In the genomic region with DNA sequence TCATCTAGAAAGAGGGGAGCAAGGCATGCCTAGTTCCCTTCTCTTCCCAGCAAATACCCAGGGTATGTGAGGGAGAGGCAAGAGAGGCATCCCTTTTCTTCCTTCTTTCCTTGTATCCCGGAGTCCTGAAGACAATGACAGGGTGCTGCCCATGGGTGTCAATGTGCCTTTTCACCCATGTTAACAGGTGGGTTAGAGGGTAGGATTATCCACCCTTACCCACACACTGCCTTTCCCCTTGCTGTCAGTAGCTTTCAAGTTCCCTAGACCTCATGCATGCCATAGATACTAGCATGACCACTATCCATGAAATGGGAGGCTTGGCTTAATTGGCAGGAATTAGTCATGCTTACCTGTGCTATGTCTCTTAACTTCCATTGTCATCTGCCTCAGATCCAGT, we compare ENCODE assay signal across 20 cellular contexts. TPM values are rescaled to one million over a fixed set of nuclear protein-coding genes. Genes with fewer than 3 reads are reported as not detected.
DNase-seq lines count a peak whose midpoint lies in the region; ATAC-seq, FAIRE-seq and TF ChIP-seq lines count a peak whose summit lies in the region.
"Had no signal": no experiment of that assay in that cellular context is flagged by ENCODE, and none has a peak within 500 bp of the region (broad histone marks: within the 10 kb centered on the region; RNA-seq: fewer than 3 reads in every experiment).

No MANE protein-coding gene starts in this region.

- BruUV-seq in K562 (replicated peaks; lab: Mats Ljungman, UMichigan) = no TSS peak

- peak overlapping the region; percentile 12 for H3K4me3 Mint-ChIP-seq in CD8-positive, alpha-beta T cell
- peak overlapping the region in 2 of 10 donors; percentile 4 to 71 for H3K4me3 Mint-ChIP-seq in naive thymus-derived CD8-positive, alpha-beta T cell

- no peaks in the 10 kb centered on the region for H3K9me3 ChIP-seq in CD8-positive, alpha-beta T cell (ENCODE audit: low read length)
- no peaks in the 10 kb centered on the region; the same call in 1 of the 2 replicates for H3K9me3 ChIP-seq in K562 (replicated peaks; ENCODE audit: control insufficient read depth, insufficient read depth, low read depth, low read length)
- no peaks in the 10 kb centered on the region for H3K9me3 ChIP-seq in upper lobe of right lung
- H3K9me3 ChIP-seq in Peyer's patch = peaks cover 0 to 4% (median 1%) of the 10 kb centered on the region in 4 donors
- H3K9me3 ChIP-seq: SJCRH30 had no signal

- no peaks in the 10 kb centered on the region for H3K36me3 ChIP-seq in CD8-positive, alpha-beta T cell (ENCODE audit: insufficient read depth, low read length)
- no peaks in the 10 kb centered on the region for H3K36me3 ChIP-seq in K562 (ENCODE audit: control insufficient read depth, insufficient read depth, low read length)
- no peaks in the 10 kb centered on the region for H3K36me3 ChIP-seq in upper lobe of right lung
- no peaks in the 10 kb centered on the region for H3K36me3 ChIP-seq in Peyer's patch
- H3K36me3 ChIP-seq: SJCRH30 had no signal

- FAIRE-seq in GM12891 (lab: Jason Lieb, UNC) (peak; percentile 81), K562 (lab: Jason Lieb, UNC) (no peak)
- FAIRE-seq: H54 had no signal

- no peak for TF ChIP-seq EP300 in K562 (IDR thresholded peaks at IDR 0.05; ENCODE audit: low read length)

- no peak overlapping the region for H3K27ac ChIP-seq in CD8-positive, alpha-beta T cell (ENCODE audit: low read depth, low read length)
- no peak overlapping the region for H3K27ac ChIP-seq in K562 (ENCODE audit: extremely low read depth, low read depth, low read length)
- H3K27ac ChIP-seq in upper lobe of right lung = no peak overlapping the region
- no peak overlapping the region for H3K27ac ChIP-seq in Peyer's patch
- H3K27ac ChIP-seq: PC-9, SJCRH30 had no signal

- ATAC-seq in CD8-positive, alpha-beta T cell = no peak
- ATAC-seq in K562 (no peak), GM18867 (IDR thresholded peaks at IDR 0.05; ENCODE audit: unreplicated experiment) (no peak), upper lobe of right lung (no peak)
- ATAC-seq in naive thymus-derived CD8-positive, alpha-beta T cell = no peak

- POLR2A ChIA-PET in CD8-positive, alpha-beta T cell (lab: Charles Lee) = interaction anchor here (1.1 to 1.5 kb wide), 2 partner anchors 43 to 61 kb away, joined by 3 to 5 read pairs; no protein-coding TSS in a partner anchor
- POLR2A ChIA-PET in K562 (lab: Yijun Ruan, JAX) = no interaction called here
- POLR2A ChIA-PET in naive thymus-derived CD8-positive, alpha-beta T cell (lab: Charles Lee) = interaction anchor here (1.0 to 1.6 kb wide), 3 partner anchors 36 to 107 kb away, joined by 3 to 8 read pairs (median 3); a partner anchor contains a TSS

- H3K4me1 ChIP-seq in CD8-positive, alpha-beta T cell (ENCODE audit: insufficient read depth, low read length) = peaks cover 17% of the 10 kb centered on the region
- H3K4me1 ChIP-seq in K562 (replicated peaks in 1 of 2; ENCODE audit: control insufficient read depth in 2 of 2, insufficient read depth in 2 of 2, low read length in 2 of 2) = no peaks in the 10 kb centered on the region
- no peaks in the 10 kb centered on the region for H3K4me1 ChIP-seq in upper lobe of right lung
- no peaks in the 10 kb centered on the region for H3K4me1 ChIP-seq in Peyer's patch
- H3K4me1 ChIP-seq: SJCRH30 had no signal

- peaks cover 13% of the 10 kb centered on the region for H3K4me1 Mint-ChIP-seq in CD8-positive, alpha-beta T cell (ENCODE audit: low read depth)
- peaks cover 5 to 20% (median 17%) of the 10 kb centered on the region in 4 donors for H3K4me1 Mint-ChIP-seq in naive thymus-derived CD8-positive, alpha-beta T cell

- peaks cover 15% of the 10 kb centered on the region for H3K9me3 Mint-ChIP-seq in CD8-positive, alpha-beta T cell
- H3K9me3 Mint-ChIP-seq in naive thymus-derived CD8-positive, alpha-beta T cell = peaks cover 0 to 27% (median 8%) of the 10 kb centered on the region in 9 donors

- TF ChIP-seq POLR2A in GM12891 (IDR thresholded peaks at IDR 0.05; ENCODE audit: low read depth, low read length) = no peak
- TF ChIP-seq POLR2A in K562 (conservative IDR thresholded peaks at IDR 0.05) = no peak
- no peak for TF ChIP-seq POLR2A in Peyer's patch (IDR thresholded peaks at IDR 0.05)

- no peaks in the 10 kb centered on the region for H3K27me3 ChIP-seq in CD8-positive, alpha-beta T cell (ENCODE audit: insufficient read depth, low read length)
- H3K27me3 ChIP-seq in K562 (ENCODE audit: control insufficient read depth in 2 of 2, insufficient read depth in 2 of 2, low read length in 2 of 2) = no peaks in the 10 kb centered on the region
- no peaks in the 10 kb centered on the region for H3K27me3 ChIP-seq in upper lobe of right lung
- no peaks in the 10 kb centered on the region for H3K27me3 ChIP-seq in Peyer's patch
- H3K27me3 ChIP-seq: SJCRH30 had no signal

- 0% methylated on average over 1 of the region's 1 CpG for WGBS in K562 (ENCODE audit: insufficient coverage, low coverage, missing lambda C conversion rate)

- H2AFZ ChIP-seq in K562 (ENCODE audit: low read depth, low read length) = no peak overlapping the region

- H3K27me3 Mint-ChIP-seq in CD8-positive, alpha-beta T cell (ENCODE audit: low read depth) = no peaks in the 10 kb centered on the region
- no peaks in the 10 kb centered on the region for H3K27me3 Mint-ChIP-seq in naive thymus-derived CD8-positive, alpha-beta T cell

- DNase-seq in CD8-positive, alpha-beta T cell = no peak
- DNase-seq in GM12891 (ENCODE audit: insufficient read length, low spot score) (no peak), K562 (ENCODE audit: extremely low read depth in 1 of 4, low spot score in 3 of 4) (no peak), upper lobe of right lung (no peak), Peyer's patch (no peak)
- DNase-seq in naive thymus-derived CD8-positive, alpha-beta T cell = no peak
- DNase-seq: ACHN, C1 segment of cervical spinal cord, DMS79 treated with DMSO at 0.1 percent for 48 hours, MV-4-11, NCI-H1417, NCI-H187, NCI-H2107, NCI-H2227 treated with DMSO at 0.1 percent for 48 hours, NCI-H524, PC-9, SJCRH30 had no signal

- H3K79me2 ChIP-seq in K562 (ENCODE audit: control insufficient read depth, insufficient read depth, low read length) = no peaks in the 10 kb centered on the region

- H3K4me3 ChIP-seq in CD8-positive, alpha-beta T cell (ENCODE audit: low read depth, low read length) = no peak overlapping the region
- no peak overlapping the region for H3K4me3 ChIP-seq in K562
- no peak overlapping the region for H3K4me3 ChIP-seq in upper lobe of right lung
- no peak overlapping the region for H3K4me3 ChIP-seq in Peyer's patch
- H3K4me3 ChIP-seq: PC-9, SJCRH30 had no signal

- in situ Hi-C loops in K562 (cut with MboI) = no loop called here

- intact Hi-C loops in CD8-positive, alpha-beta T cell (cut with DNase I, micrococcal nuclease) = no loop called here
- intact Hi-C loops in K562 (cut with micrococcal nuclease) = no loop called here
- intact Hi-C loops in upper lobe of right lung (cut with DNase I) = no loop called here

- H4K20me1 ChIP-seq in K562 (replicated peaks; ENCODE audit: control insufficient read depth, insufficient read depth, low read length) = no peaks in the 10 kb centered on the region

- TF ChIP-seq RAD21 in K562 (CRISPR knock-in tag; conservative IDR thresholded peaks at IDR 0.05 in 1 of 2, IDR thresholded peaks at IDR 0.05 in 1 of 2) = no peak

- H3K9ac ChIP-seq in K562 (ENCODE audit: insufficient read depth in 1 of 2, low read depth in 2 of 2, low read length in 2 of 2) = no peak overlapping the region

- H3K9me1 ChIP-seq in K562 (ENCODE audit: control insufficient read depth, insufficient read depth, low read length) = no peaks in the 10 kb centered on the region

- H3K27ac Mint-ChIP-seq in CD8-positive, alpha-beta T cell = peak overlapping the region; percentile 24
- H3K27ac Mint-ChIP-seq in naive thymus-derived CD8-positive, alpha-beta T cell = peak overlapping the region in 6 of 10 donors; percentile 1 to 96 (median 84)

- CTCF ChIA-PET in CD8-positive, alpha-beta T cell (lab: Charles Lee) = interaction anchor here (1.2 to 2.3 kb wide), 4 partner anchors 13 to 85 kb away, joined by 5 to 16 read pairs (median 7); a partner anchor contains a TSS
- CTCF ChIA-PET in K562 (lab: Yijun Ruan, JAX; ENCODE audit: low intra/inter-chr PET ratio) = no interaction called here

- no peak for TF ChIP-seq CTCF in CD8-positive, alpha-beta T cell (IDR thresholded peaks at IDR 0.05)
- TF ChIP-seq CTCF in K562 (IDR thresholded peaks at IDR 0.05 in 2 of 3, conservative IDR thresholded peaks at IDR 0.05 in 1 of 3; ENCODE audit: insufficient read depth in 2 of 3, low read depth in 1 of 3, low read length in 3 of 3) = no peak
- no peak for TF ChIP-seq CTCF in upper lobe of right lung (IDR thresholded peaks at IDR 0.05)
- no peak for TF ChIP-seq CTCF in Peyer's patch (IDR thresholded peaks at IDR 0.05)

- H3K4me2 ChIP-seq in K562 (ENCODE audit: insufficient read depth, low read length) = no peak overlapping the region
- H3K4me2 ChIP-seq: KMS-11, PC-9 had no signal

- peaks cover 2% of the 10 kb centered on the region for H3K36me3 Mint-ChIP-seq in CD8-positive, alpha-beta T cell
- peaks cover 0 to 11% (median 7%) of the 10 kb centered on the region in 3 donors for H3K36me3 Mint-ChIP-seq in naive thymus-derived CD8-positive, alpha-beta T cell

TF ChIP-seq in K562, 482 proteins besides CTCF, POLR2A, EP300 and RAD21 (continues in another document):
- TF ChIP-seq CCAR2 (IDR thresholded peaks at IDR 0.05; ENCODE audit: low read depth, low read length) = no peak

RNA-seq across cellular contexts. Expression of a gene that starts 36.3 kb away (rescaled TPM):
- 10 to 100 TPM; 54.0 to 63.5 TPM for total RNA-seq in CD8-positive, alpha-beta T cell
- 7.6 TPM for polyA plus RNA-seq in GM12891 (2012; ENCODE audit: low read depth, missing spikeins)
- total RNA-seq in K562 (2011; cell fraction: chromatin; rRNA removed; ENCODE audit: low replicate concordance) = 16.2 and 32.4 TPM in 2 replicates
- 4.3 and 6.3 TPM in 2 replicates for total RNA-seq in K562 (2011; cell fraction: nucleolus; rRNA removed)
- total RNA-seq in K562 (2011; cell fraction: nucleoplasm; rRNA removed) = 8.9 and 9.5 TPM in 2 replicates
- total RNA-seq in K562 (2014; rRNA removed) (1.5 and 2.6 TPM in 2 replicates), K562 (2014; rRNA removed; fragmentation: Illumina TruSeq; extraction: Trizol) (2.6 and 5.2 TPM in 2 replicates), K562 (2015; rRNA removed; fragmentation: Illumina TruSeq; extraction: Trizol) (3.6 and 4.5 TPM in 2 replicates), K562 (2021) (2.8 and 3.1 TPM in 2 replicates), upper lobe of right lung (46.5 TPM), Peyer's patch (100 to 1,000 TPM in 1 of 4 donors, 10 to 100 TPM in 3; 62.7 to 136 (median 90.5) TPM)
- polyA plus RNA-seq in K562 (2011; rRNA removed) (2.3 and 2.8 TPM in 2 replicates), K562 (2014; fragmentation: Illumina TruSeq; extraction: Trizol) (1.3 and 2.1 TPM in 2 replicates), K562 (2014; fragmentation: Nextera tagmentation; extraction: Ambion mirVana) (under 1 TPM; 0.30 to 0.39 TPM), K562 (2014; rRNA removed) (1.2 and 1.8 TPM in 2 replicates)
- 1.6 and 3.7 TPM in 2 replicates for polyA plus RNA-seq in K562 (2011; cell fraction: cytosol; rRNA removed)
- 3.9 and 5.8 TPM in 2 replicates for polyA plus RNA-seq in K562 (2011; cell fraction: nucleus; rRNA removed)
- 0.85 and 3.1 TPM in 2 replicates for polyA plus RNA-seq in K562 (2012)
- 8.8 and 10.6 TPM in 2 replicates for polyA minus RNA-seq in K562 (2011; rRNA and poly(A)+ RNA removed)
- 4.1 and 7.1 TPM in 2 replicates for polyA minus RNA-seq in K562 (2011; cell fraction: cytosol; rRNA and poly(A)+ RNA removed)
- polyA minus RNA-seq in K562 (2011; cell fraction: nucleus; rRNA and poly(A)+ RNA removed) = 5.1 and 8.6 TPM in 2 replicates
- total RNA-seq in naive thymus-derived CD8-positive, alpha-beta T cell = 10 to 100 TPM; 73.7 to 78.6 TPM
- polyA plus RNA-seq in naive thymus-derived CD8-positive, alpha-beta T cell = 1 to 10 TPM; 5.5 to 8.3 (median 7.9) TPM
